17 cellular contexts compared by ENCODE assay signal in genomic region chr6:139706949-139707348, GRCh38.
"Had no signal": no experiment of that assay in that cellular context is flagged by ENCODE, and none has a peak within 500 bp of the region (broad histone marks: within the 10 kb centered on the region; RNA-seq: fewer than 3 reads in every experiment).

No MANE protein-coding gene starts in this region.

- H3K9me3 ChIP-seq: breast epithelium, ovary had no signal

- FAIRE-seq: astrocyte had no signal

- ATAC-seq: heart right ventricle, natural killer cell, T-helper 17 cell had no signal

- H3K27ac ChIP-seq: breast epithelium, heart right ventricle, ovary, WERI-Rb-1 had no signal

- DNase-seq: activated CD4-positive, alpha-beta T cell treated with anti-CD3 and anti-CD28 coated beads, Interleukin-2, amount 50 U/mL, for 48 hours; activated gamma-delta T cell; cortex of kidney; heart right ventricle; immature natural killer cell; kidney glomerular epithelial cell; mesendoderm; natural killer cell; ovary; stimulated activated CD4-positive, alpha-beta T cell treated with anti-CD3 and anti-CD28 coated beads, Interleukin-12 subunit alpha, Interleukin-12 subunit beta, amount 100 ng/mL, for 4 hours; stimulated activated CD4-positive, alpha-beta T cell treated with anti-CD3 and anti-CD28 coated beads, Interleukin-1b, Interleukin-23, amount 100 ng/mL, for 48 hours; stimulated activated CD8-positive, alpha-beta memory T cell treated with anti-CD3 and anti-CD28 coated beads, Interleukin-4, amount 100 ng/mL, for 48 hours; stimulated activated naive CD4-positive, alpha-beta T cell; T-helper 17 cell; WERI-Rb-1 had no signal

- H3K4me3 ChIP-seq: breast epithelium, heart right ventricle, ovary had no signal

- H3K36me3 ChIP-seq: breast epithelium, heart right ventricle, ovary, WERI-Rb-1 had no signal

- H3K4me1 ChIP-seq: breast epithelium had no signal

- H3K27me3 ChIP-seq: breast epithelium, heart right ventricle, ovary had no signal
